In genomic region chr11:117876341-117877119, GRCh38 we compare ENCODE assay signal across 8 cellular contexts. TPM values are rescaled to one million over a fixed set of nuclear protein-coding genes. Genes with fewer than 3 reads are reported as not detected.
DNase-seq lines count a peak whose midpoint lies in the region; FAIRE-seq and TF ChIP-seq lines count a peak whose summit lies in the region.

FXYD6 (minus strand) TSS chr11:117876658; CDS start chr11:117842776, 33,882 bp downstream.

- no peak for FAIRE-seq in keratinocyte (lab: Jason Lieb, UNC)

- H2AFZ ChIP-seq in keratinocyte (ENCODE audit: control insufficient read depth, low read length) = no peak within 1 kb of the TSS
- peak within 1 kb of the TSS; percentile 84 for H2AFZ ChIP-seq in smooth muscle cell (ENCODE audit: low read depth)

- dilution Hi-C loops in keratinocyte (cut with MboI; ENCODE audit: extremely low pct_ligation_motif_present, low sequenced_read_pairs) = no loop called here

- peaks cover 0 to 6% (median 0%) of the 10 kb centered on the region in 5 experiments for H3K9me3 Mint-ChIP-seq in brain

- H3K36me3 ChIP-seq in keratinocyte (ENCODE audit: control insufficient read depth in 2 of 2, extremely low read depth in 1 of 2, insufficient read depth in 2 of 2, low read length in 2 of 2) (no peaks in the 10 kb centered on the region), smooth muscle cell (ENCODE audit: low read depth) (no peaks in the 10 kb centered on the region)

- H3K36me3 Mint-ChIP-seq in brain = peaks cover 3% of the 10 kb centered on the region

- TF ChIP-seq CTCF in brain (conservative IDR thresholded peaks at IDR 0.05) (no peak), keratinocyte (optimal IDR thresholded peaks at IDR 0.05 in 1 of 3, IDR thresholded peaks at IDR 0.05 in 1 of 3, conservative IDR thresholded peaks at IDR 0.05 in 1 of 3; ENCODE audit: extremely low read depth in 1 of 3, insufficient read depth in 2 of 3, low read length in 3 of 3) (no peak), smooth muscle cell (IDR thresholded peaks at IDR 0.05; ENCODE audit: borderline replicate concordance, insufficient read depth, poor library complexity, severe bottlenecking) (no peak)

- 1% methylated on average over 54 of the region's 63 CpGs for WGBS in smooth muscle cell (ENCODE audit: low lambda C conversion rate)

- peak within 1 kb of the TSS in 1 of 3 experiments; percentile 11 for H3K4me3 ChIP-seq in keratinocyte (ENCODE audit: control insufficient read depth in 2 of 3, extremely low read depth in 1 of 3, insufficient read depth in 2 of 3, low read depth in 1 of 3, low read length in 3 of 3)
- H3K4me3 ChIP-seq in smooth muscle cell = peak within 1 kb of the TSS; percentile 92

- H3K9me3 ChIP-seq in keratinocyte (ENCODE audit: control insufficient read depth, low read depth, low read length) = no peaks in the 10 kb centered on the region
- H3K9me3 ChIP-seq in smooth muscle cell (replicated peaks; ENCODE audit: low read depth) = no peaks in the 10 kb centered on the region

- no peaks in the 10 kb centered on the region for H3K4me1 ChIP-seq in keratinocyte (ENCODE audit: control insufficient read depth, extremely low read depth, insufficient read depth, low read length)
- H3K4me1 ChIP-seq in smooth muscle cell (ENCODE audit: low read depth) = peaks cover 10% of the 10 kb centered on the region

- H3F3A ChIP-seq in smooth muscle cell (ENCODE audit: low read depth) = no peaks in the 10 kb centered on the region

- H3K27ac ChIP-seq in keratinocyte (ENCODE audit: control insufficient read depth, insufficient read depth, low read length) (no peak within 1 kb of the TSS), smooth muscle cell (ENCODE audit: low read depth) (no peak within 1 kb of the TSS)

- H3K4me3 Mint-ChIP-seq in brain = peak within 1 kb of the TSS; percentile 81 to 94 (median 87)

- peak within 1 kb of the TSS; percentile 93 to 98 (median 97) for H3K27ac Mint-ChIP-seq in brain

- H3K27me3 ChIP-seq in keratinocyte (ENCODE audit: control insufficient read depth, extremely low read depth, insufficient read depth, low read length) (peaks cover 84% of the 10 kb centered on the region), smooth muscle cell (ENCODE audit: low read depth) (no peaks in the 10 kb centered on the region)

- H3K9ac ChIP-seq in keratinocyte (ENCODE audit: control insufficient read depth, extremely low read depth, insufficient read depth, low read length) (no peak within 1 kb of the TSS), smooth muscle cell (ENCODE audit: low read depth) (peak within 1 kb of the TSS; percentile 30)

- H3K9me1 ChIP-seq in keratinocyte (ENCODE audit: control insufficient read depth, extremely low read depth, insufficient read depth, low read length) = no peaks in the 10 kb centered on the region

- no peaks in the 10 kb centered on the region for H4K20me1 ChIP-seq in keratinocyte (ENCODE audit: control insufficient read depth, extremely low read depth, insufficient read depth, low read length)
- peaks cover 8% of the 10 kb centered on the region for H4K20me1 ChIP-seq in smooth muscle cell (ENCODE audit: low read depth)

- peaks cover 56% of the 10 kb centered on the region for H3K4me1 Mint-ChIP-seq in brain

- peak within 1 kb of the TSS; percentile 52 for H3K4me2 ChIP-seq in keratinocyte (ENCODE audit: control insufficient read depth, extremely low read depth, insufficient read depth, low read depth, low read length)
- peak within 1 kb of the TSS; percentile 88 for H3K4me2 ChIP-seq in smooth muscle cell

- H3K27me3 Mint-ChIP-seq in brain = peaks cover 12% of the 10 kb centered on the region

- peak; percentile 69 for DNase-seq in ELF-1 (ENCODE audit: low read depth, low spot score)
- DNase-seq in NCI-H2227 (lab: John Stamatoyannopoulos, UW; ENCODE audit: unreplicated experiment) = peak; percentile 91
- DNase-seq in keratinocyte (ENCODE audit: low read depth, low spot score) = no peak
- peak; percentile 47 for DNase-seq in smooth muscle cell (lab: John Stamatoyannopoulos, UW; ENCODE audit: unreplicated experiment)
- DNase-seq in T1000 (lab: John Stamatoyannopoulos, UW) = no peak
- DNase-seq in KG1 (lab: John Stamatoyannopoulos, UW) = no peak
- DNase-seq in hippocampal formation (lab: John Stamatoyannopoulos, UW) = no peak

- H3K79me2 ChIP-seq in keratinocyte (ENCODE audit: control insufficient read depth, insufficient read depth, low read length) (no peaks in the 10 kb centered on the region), smooth muscle cell (ENCODE audit: low read depth) (no peaks in the 10 kb centered on the region)

RNA-seq across cellular contexts. Expression of gene FXYD6, which starts in this region (rescaled TPM):
- polyA plus RNA-seq in brain (ENCODE audit: insufficient read depth, low read depth, low replicate concordance) = 516 TPM
- not detected in 3 replicates for polyA plus RNA-seq in keratinocyte
- not detected for polyA plus RNA-seq in keratinocyte (2011; ENCODE audit: low read depth)
- 0.10 TPM in 1 of 2 replicates, not detected in the other for polyA plus RNA-seq in keratinocyte (2011; cell fraction: cytosol; rRNA removed)
- not detected in 2 replicates for polyA plus RNA-seq in keratinocyte (2011; cell fraction: nucleus; rRNA removed)
- 0.34 TPM in 1 of 2 replicates, not detected in the other for polyA plus RNA-seq in keratinocyte (2012; ENCODE audit: low replicate concordance)
- not detected in 3 replicates for polyA minus RNA-seq in keratinocyte
- not detected for polyA minus RNA-seq in keratinocyte (2011; cell fraction: cytosol; rRNA and poly(A)+ RNA removed)
- polyA minus RNA-seq in keratinocyte (2011; cell fraction: nucleus; rRNA and poly(A)+ RNA removed) = not detected in 2 replicates
- total RNA-seq in smooth muscle cell = 24.6 and 27.7 TPM in 2 replicates
- polyA plus RNA-seq in smooth muscle cell = 50.1 and 84.5 TPM in 2 replicates

Comparison
In these comparisons a context has a peak if more than half of its experiments do, and no peak if none do; other contexts are left out.
1. RNA of gene FXYD6 (polyA plus RNA-seq): 516 TPM in brain (single experiment) and 50.1 to 84.5 TPM in smooth muscle cell; 0.10 to 0.34 TPM in keratinocyte; every median in the first group is over 10 times any median in the second.
2. DNase-seq: peak in ELF-1 (single experiment), NCI-H2227 (single experiment) and smooth muscle cell (single experiment); none in keratinocyte (single experiment), T1000 (single experiment), KG1 (single experiment) and hippocampal formation (0 of 2).